ENCODE assay signal across 34 cellular contexts in genomic region chr10:64630534-64630933, GRCh38.
"Had no signal": no experiment of that assay in that cellular context is flagged by ENCODE, and none has a peak within 500 bp of the region (broad histone marks: within the 10 kb centered on the region; RNA-seq: fewer than 3 reads in every experiment).

No MANE protein-coding gene starts in this region.

- DNase-seq: colonic mucosa; effector memory CD4-positive, alpha-beta T cell; foreskin keratinocyte; heart right ventricle; hippocampal formation; immature natural killer cell; islet precursor cell; kidney glomerular epithelial cell; left colon; mucosa of descending colon; naive B cell; stimulated activated CD4-positive, alpha-beta T cell treated with anti-CD3 and anti-CD28 coated beads, Interleukin-12 subunit alpha, Interleukin-12 subunit beta, amount 100 ng/mL, for 4 hours; stimulated activated CD4-positive, alpha-beta T cell treated with anti-CD3 and anti-CD28 coated beads, Interleukin-1b, Interleukin-23, amount 100 ng/mL, for 48 hours; stimulated activated CD4-positive, alpha-beta T cell treated with anti-CD3 and anti-CD28 coated beads, Interleukin-4, amount 100 ng/mL, for 1 hour; stimulated activated CD8-positive, alpha-beta memory T cell treated with anti-CD3 and anti-CD28 coated beads, Interleukin-4, amount 100 ng/mL, for 48 hours; stimulated activated naive CD4-positive, alpha-beta T cell; stimulated activated naive CD8-positive, alpha-beta T cell treated with anti-CD3 and anti-CD28 coated beads, Interleukin-15, amount 100 ng/mL, for 72 hours; transverse colon; upper lobe of right lung; uterus had no signal

- H3K27me3 Mint-ChIP-seq: dendritic cell treated with granulocyte-macrophage colony-stimulating factor and Interleukin-4, amounts not matched to agents 40 ng/mL and 50 ng/mL, for 4 days; memory B cell; naive B cell; natural killer cell treated with Interleukin-12 subunit alpha and Interleukin-12 subunit beta and Interleukin-15 and Interleukin-18, amount 100 ng/mL, for 72 hours; stimulated activated naive CD8-positive, alpha-beta T cell treated with anti-CD3 and anti-CD28 coated beads, Interleukin-15, amount 100 ng/mL, for 72 hours had no signal

- H3K9me3 ChIP-seq: colonic mucosa, esophagus muscularis mucosa, gastroesophageal sphincter, mucosa of descending colon, prostate gland, right atrium auricular region, transverse colon, upper lobe of right lung, uterus had no signal

- H3K4me3 ChIP-seq: colonic mucosa, esophagus muscularis mucosa, gastroesophageal sphincter, heart right ventricle, lung, mucosa of descending colon, prostate gland, right atrium auricular region, smooth muscle cell, suprapubic skin, transverse colon, upper lobe of right lung, uterus had no signal

- H3K4me1 ChIP-seq: colonic mucosa, foreskin keratinocyte, gastroesophageal sphincter, heart right ventricle, parathyroid adenoma, prostate gland, right atrium auricular region, suprapubic skin, transverse colon, upper lobe of right lung, uterus had no signal

- H3K36me3 Mint-ChIP-seq: immature natural killer cell; memory B cell; mesothelial cell of epicardium; naive B cell; natural killer cell treated with Interleukin-12 subunit alpha and Interleukin-12 subunit beta and Interleukin-15 and Interleukin-18, amount 100 ng/mL, for 72 hours had no signal

- H3K27ac ChIP-seq: colonic mucosa, esophagus muscularis mucosa, foreskin keratinocyte, gastroesophageal sphincter, heart right ventricle, parathyroid adenoma, prostate gland, right atrium auricular region, suprapubic skin, transverse colon, upper lobe of right lung, uterus had no signal

- H3K9me3 Mint-ChIP-seq: mesothelial cell of epicardium; natural killer cell treated with Interleukin-12 subunit alpha and Interleukin-12 subunit beta and Interleukin-15 and Interleukin-18, amount 100 ng/mL, for 72 hours; neural crest cell had no signal

- ATAC-seq: foreskin keratinocyte; gastroesophageal sphincter; heart right ventricle; left colon; mucosa of descending colon; natural killer cell treated with Interleukin-12 subunit alpha and Interleukin-12 subunit beta and Interleukin-15 and Interleukin-18, amount 100 ng/mL, for 72 hours; sciatic nerve; stimulated activated naive CD8-positive, alpha-beta T cell treated with anti-CD3 and anti-CD28 coated beads, Interleukin-15, amount 100 ng/mL, for 72 hours; upper lobe of right lung had no signal

- H3K4me2 ChIP-seq: smooth muscle cell had no signal

- H3K9ac ChIP-seq: parathyroid adenoma had no signal

- H3K27ac Mint-ChIP-seq: dendritic cell treated with granulocyte-macrophage colony-stimulating factor and Interleukin-4, amounts not matched to agents 40 ng/mL and 50 ng/mL, for 4 days; immature natural killer cell; memory B cell; mesothelial cell of epicardium; naive B cell; natural killer cell treated with Interleukin-12 subunit alpha and Interleukin-12 subunit beta and Interleukin-15 and Interleukin-18, amount 100 ng/mL, for 72 hours; stimulated activated naive CD8-positive, alpha-beta T cell treated with anti-CD3 and anti-CD28 coated beads, Interleukin-15, amount 100 ng/mL, for 72 hours had no signal

- H3K4me1 Mint-ChIP-seq: immature natural killer cell; memory B cell; mesothelial cell of epicardium; naive B cell; stimulated activated naive CD8-positive, alpha-beta T cell treated with anti-CD3 and anti-CD28 coated beads, Interleukin-15, amount 100 ng/mL, for 72 hours had no signal

- H2AFZ ChIP-seq: parathyroid adenoma had no signal

- H3K27me3 ChIP-seq: colonic mucosa, esophagus muscularis mucosa, foreskin keratinocyte, gastroesophageal sphincter, heart right ventricle, right atrium auricular region, suprapubic skin, transverse colon, upper lobe of right lung, uterus had no signal

- H3K36me3 ChIP-seq: colonic mucosa, esophagus muscularis mucosa, gastroesophageal sphincter, heart right ventricle, prostate gland, right atrium auricular region, suprapubic skin, transverse colon, upper lobe of right lung, uterus had no signal

- H3K79me2 ChIP-seq: parathyroid adenoma had no signal

- H3K4me3 Mint-ChIP-seq: dendritic cell treated with granulocyte-macrophage colony-stimulating factor and Interleukin-4, amounts not matched to agents 40 ng/mL and 50 ng/mL, for 4 days; immature natural killer cell; memory B cell; mesothelial cell of epicardium; naive B cell; natural killer cell treated with Interleukin-12 subunit alpha and Interleukin-12 subunit beta and Interleukin-15 and Interleukin-18, amount 100 ng/mL, for 72 hours; neural crest cell; stimulated activated naive CD8-positive, alpha-beta T cell treated with anti-CD3 and anti-CD28 coated beads, Interleukin-15, amount 100 ng/mL, for 72 hours had no signal
